In genomic region chr16:14302031-14302398, GRCh38 we compare ENCODE assay signal across 8 cellular contexts.
DNase-seq lines count a peak whose midpoint lies in the region; ATAC-seq and TF ChIP-seq lines count a peak whose summit lies in the region.

No MANE protein-coding gene starts in this region.

- no peak for TF ChIP-seq EP300 in neural cell (conservative IDR thresholded peaks at IDR 0.05; ENCODE audit: poor library complexity, severe bottlenecking)

- peak; percentile 61 for DNase-seq in NCI-H2029 (lab: John Stamatoyannopoulos, UW)
- DNase-seq in NCI-H2029 treated with DMSO at 0.1 percent for 48 hours (lab: John Stamatoyannopoulos, UW): no peak
- peak; percentile 67 for DNase-seq in fibroblast of the aortic adventitia (ENCODE audit: low read depth)
- no peak for DNase-seq in stimulated activated CD4-positive, alpha-beta T cell treated with anti-CD3 and anti-CD28 coated beads, Interleukin-12 subunit alpha, Interleukin-12 subunit beta, amount 100 ng/mL, for 4 hours

- peak; percentile 66 for ATAC-seq in GM21529 (IDR thresholded peaks at IDR 0.05; ENCODE audit: unreplicated experiment)

- H3K4me2 ChIP-seq in neural cell (ENCODE audit: low read length): no peak overlapping the region

- peak overlapping the region; percentile 68 for H3K9ac ChIP-seq in neural cell (ENCODE audit: low read length)

- peak overlapping the region; percentile 8 for H2AFZ ChIP-seq in neural cell (ENCODE audit: low read depth, low read length)

- peak overlapping the region in 3 of 4 donors; percentile 73 to 90 (median 81) for H3K4me3 Mint-ChIP-seq in IgD-negative memory B cell

- H3K4me3 ChIP-seq in WI38 (ENCODE audit: low read depth, low read length) (peak overlapping the region; percentile 86), fibroblast of the aortic adventitia (ENCODE audit: low read depth, low read length) (peak overlapping the region; percentile 80), neural cell (ENCODE audit: low read length) (peak overlapping the region; percentile 83)

- no peak overlapping the region for H3K27ac Mint-ChIP-seq in IgD-negative memory B cell

- H3K9me3 ChIP-seq in neural cell (ENCODE audit: low read length): no peaks in the 10 kb centered on the region

- no peaks in the 10 kb centered on the region for H3K9me3 Mint-ChIP-seq in IgD-negative memory B cell

- H3K27me3 ChIP-seq in neural cell (ENCODE audit: insufficient read depth, low read depth, low read length): peaks cover 54% of the 10 kb centered on the region

- H3K79me2 ChIP-seq in neural cell (replicated peaks; ENCODE audit: insufficient read depth, low read length): no peaks in the 10 kb centered on the region

- no peaks in the 10 kb centered on the region for H3K36me3 ChIP-seq in neural cell (ENCODE audit: insufficient read depth, low read length)

- TF ChIP-seq CTCF in WI38 (IDR thresholded peaks at IDR 0.05; ENCODE audit: low read depth, low read length) (no peak), fibroblast of the aortic adventitia (IDR thresholded peaks at IDR 0.05; ENCODE audit: insufficient read depth, low read length) (no peak), neural cell (IDR thresholded peaks at IDR 0.05; ENCODE audit: poor library complexity, severe bottlenecking) (no peak)

- peaks cover 4% of the 10 kb centered on the region for H3K27me3 Mint-ChIP-seq in IgD-negative memory B cell

- peaks cover 10 to 16% (median 12%) of the 10 kb centered on the region in 3 donors for H3K4me1 Mint-ChIP-seq in IgD-negative memory B cell

- no peaks in the 10 kb centered on the region for H3K36me3 Mint-ChIP-seq in IgD-negative memory B cell

- no peak overlapping the region for H3K27ac ChIP-seq in neural cell (ENCODE audit: low read length)

- H4K20me1 ChIP-seq in neural cell (ENCODE audit: insufficient read depth): no peaks in the 10 kb centered on the region

- H3F3A ChIP-seq in neural cell (ENCODE audit: insufficient read depth, low read length, poor library complexity, severe bottlenecking): no peaks in the 10 kb centered on the region

- no peaks in the 10 kb centered on the region for H3K9me2 ChIP-seq in neural cell (ENCODE audit: insufficient read depth, low read length)

- TF ChIP-seq RAD21 in neural cell (conservative IDR thresholded peaks at IDR 0.05): no peak

TF ChIP-seq in neural cell, 6 proteins besides CTCF, POLR2A, EP300 and RAD21:
- TF ChIP-seq SMC3 (conservative IDR thresholded peaks at IDR 0.05; ENCODE audit: poor library complexity): no peak
- no peak for TF ChIP-seq REST (IDR thresholded peaks at IDR 0.05; ENCODE audit: borderline replicate concordance)
- no peak for TF ChIP-seq POLR2AphosphoS5 (IDR thresholded peaks at IDR 0.05)
- TF ChIP-seq TAF1 (IDR thresholded peaks at IDR 0.05; ENCODE audit: low read depth): no peak
- TF ChIP-seq MXI1 (conservative IDR thresholded peaks at IDR 0.05; ENCODE audit: poor library complexity, severe bottlenecking): no peak
- TF ChIP-seq EZH2 (IDR thresholded peaks at IDR 0.05; ENCODE audit: borderline replicate concordance, insufficient read depth, low read length, poor library complexity, severe bottlenecking): no peak

Comparison
In these comparisons a context has a peak if more than half of its experiments do, and no peak if none do; other contexts are left out.
1. DNase-seq: peak in NCI-H2029 (single experiment) and fibroblast of the aortic adventitia (single experiment); none in NCI-H2029 treated with DMSO at 0.1 percent for 48 hours (single experiment) and stimulated activated CD4-positive, alpha-beta T cell treated with anti-CD3 and anti-CD28 coated beads, Interleukin-12 subunit alpha, Interleukin-12 subunit beta, amount 100 ng/mL, for 4 hours (single experiment).
2. Peak in every context shown above with its lines, with median percentiles within 50 percentile points of each other: H3K4me3 ChIP-seq.